In genomic region chr2:217647925-217648324, GRCh38 we compare ENCODE assay signal across 20 cellular contexts.
"Had no signal": no experiment of that assay in that cellular context is flagged by ENCODE, and none has a peak within 500 bp of the region (broad histone marks: within the 10 kb centered on the region; RNA-seq: fewer than 3 reads in every experiment).

No MANE protein-coding gene starts in this region.

- H3K4me3 ChIP-seq: MG63, SJSA1, SK-N-MC had no signal

- H3K27ac ChIP-seq: HL-60, SJSA1, SK-N-MC had no signal

- H3K27me3 ChIP-seq: MG63, SJSA1 had no signal

- H3K9me3 ChIP-seq: MG63, SJSA1 had no signal

- H3K36me3 ChIP-seq: MG63, SJSA1 had no signal

- DNase-seq: Karpas-422, KG1, MG63, NCI-H1092 treated with DMSO at 0.1 percent for 48 hours, NCI-H146, NCI-H1694 treated with DMSO at 0.1 percent for 48 hours, NCI-H1930, NCI-H2081, NCI-H2107, NCI-H345, NCI-H446 treated with DMSO at 0.1 percent for 48 hours, NCI-H510A treated with DMSO at 0.1 percent for 48 hours, NCI-H526, NCI-H748 treated with DMSO at 0.1 percent for 48 hours, Right ventricle myocardium superior, RPMI8226, SIG-M5 had no signal
